Comparison of ENCODE assay signal across 35 cellular contexts in the genomic region with DNA sequence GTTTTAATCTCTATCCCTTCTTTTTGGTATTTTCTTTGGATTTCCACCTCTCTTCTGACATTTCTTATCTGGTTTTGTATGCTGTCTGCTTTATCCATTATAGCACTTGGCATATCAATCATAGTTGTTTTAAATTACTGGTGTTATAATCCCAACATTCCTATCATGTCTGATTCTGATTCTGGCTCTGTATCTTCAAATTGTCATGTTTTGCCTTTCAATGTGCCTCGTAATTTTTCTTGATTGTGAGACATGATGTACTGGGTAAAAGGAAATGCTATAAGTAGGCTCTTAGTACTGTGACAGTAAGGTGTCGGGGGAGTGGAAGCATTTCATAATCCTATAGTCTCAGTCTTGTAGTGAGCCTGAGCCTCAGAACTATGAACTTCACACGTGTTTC.
"Had no signal": no experiment of that assay in that cellular context is flagged by ENCODE, and none has a peak within 500 bp of the region (broad histone marks: within the 10 kb centered on the region; RNA-seq: fewer than 3 reads in every experiment).

No MANE protein-coding gene starts in this region.

- DNase-seq: Karpas-422, Kasumi-1, KG1, MG63, MM.1S, MV-4-11, NCI-H1048, NCI-H1092, NCI-H1092 treated with DMSO at 0.1 percent for 48 hours, NCI-H1105, NCI-H1105 treated with DMSO at 0.1 percent for 48 hours, NCI-H1417, NCI-H1417 treated with DMSO at 0.1 percent for 48 hours, NCI-H1436, NCI-H1436 treated with DMSO at 0.1 percent for 48 hours, NCI-H146, NCI-H1694, NCI-H1694 treated with DMSO at 0.1 percent for 48 hours, NCI-H187, NCI-H187 treated with DMSO at 0.1 percent for 48 hours, NCI-H1930, NCI-H2029, NCI-H2029 treated with DMSO at 0.1 percent for 48 hours, NCI-H2081, NCI-H2107, NCI-H2171, NCI-H2171 treated with DMSO at 0.1 percent for 48 hours, NCI-H2227 treated with DMSO at 0.1 percent for 48 hours, NCI-H226, NCI-H345, NCI-H446, NCI-H446 treated with DMSO at 0.1 percent for 48 hours, NCI-H510A, NCI-H510A treated with DMSO at 0.1 percent for 48 hours had no signal

- H3K9ac ChIP-seq: KMS-11 had no signal

- H3K27me3 ChIP-seq: MG63 had no signal

- H3K4me2 ChIP-seq: KMS-11 had no signal

- H3K9me3 ChIP-seq: MG63 had no signal

- H3K4me3 ChIP-seq: MG63 had no signal

- H3K27ac ChIP-seq: KMS-11 had no signal

- H3K36me3 ChIP-seq: MG63 had no signal
